Comparison of ENCODE assay signal across 21 cellular contexts in the genomic region with DNA sequence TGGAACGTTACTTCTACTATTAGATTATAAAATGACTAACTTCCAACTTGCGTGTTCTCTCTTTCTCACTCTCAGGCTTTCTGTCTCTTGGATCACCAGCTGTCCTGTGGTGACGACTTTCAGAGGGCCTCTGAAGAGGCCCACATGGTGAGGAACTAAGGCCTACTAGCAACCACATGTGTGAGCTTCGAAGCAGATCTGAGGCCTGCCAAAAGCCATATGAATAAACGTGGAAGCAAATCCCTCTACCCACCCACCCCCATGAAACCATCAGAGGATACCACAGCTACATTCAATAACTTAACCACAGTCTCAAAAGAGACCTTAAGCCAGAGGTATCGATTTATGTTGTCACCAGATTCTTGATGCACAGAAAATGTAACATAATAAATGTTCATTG. TPM values are rescaled to one million over a fixed set of nuclear protein-coding genes. Genes with fewer than 3 reads are reported as not detected.
"Had no signal": no experiment of that assay in that cellular context is flagged by ENCODE, and none has a peak within 500 bp of the region (broad histone marks: within the 10 kb centered on the region; RNA-seq: fewer than 3 reads in every experiment).

No MANE protein-coding gene starts in this region.

- H3K36me3 ChIP-seq: ascending aorta, heart left ventricle, prostate gland, transverse colon, WERI-Rb-1 had no signal

- H3K27ac Mint-ChIP-seq: activated CD4-positive, alpha-beta T cell treated with anti-CD3 and anti-CD28 coated beads for 36 hours; activated CD8-positive, alpha-beta T cell treated with anti-CD3 and anti-CD28 coated beads for 36 hours; activated naive CD8-positive, alpha-beta T cell treated with anti-CD3 and anti-CD28 coated beads, Interleukin-2, amount 50 U/mL, for 24 hours; memory B cell; nephron had no signal

- H3K36me3 Mint-ChIP-seq: memory B cell had no signal

- H3K27ac ChIP-seq: ascending aorta, heart left ventricle, prostate gland, transverse colon, WERI-Rb-1 had no signal

- ATAC-seq: activated CD4-positive, alpha-beta T cell treated with anti-CD3 and anti-CD28 coated beads for 36 hours; activated CD8-positive, alpha-beta T cell treated with anti-CD3 and anti-CD28 coated beads for 36 hours; activated naive CD8-positive, alpha-beta T cell treated with anti-CD3 and anti-CD28 coated beads, Interleukin-2, amount 50 U/mL, for 24 hours; heart left ventricle; left lobe of liver; sciatic nerve had no signal

- H3K4me3 Mint-ChIP-seq: activated CD4-positive, alpha-beta T cell treated with anti-CD3 and anti-CD28 coated beads for 36 hours; activated CD8-positive, alpha-beta T cell treated with anti-CD3 and anti-CD28 coated beads for 36 hours; activated naive CD8-positive, alpha-beta T cell treated with anti-CD3 and anti-CD28 coated beads, Interleukin-2, amount 50 U/mL, for 24 hours; memory B cell; nephron had no signal

- H3K27me3 Mint-ChIP-seq: activated CD4-positive, alpha-beta T cell treated with anti-CD3 and anti-CD28 coated beads for 36 hours; activated CD8-positive, alpha-beta T cell treated with anti-CD3 and anti-CD28 coated beads for 36 hours; activated naive CD8-positive, alpha-beta T cell treated with anti-CD3 and anti-CD28 coated beads, Interleukin-2, amount 50 U/mL, for 24 hours; memory B cell had no signal

- H3K4me3 ChIP-seq: ascending aorta, heart left ventricle, prostate gland, transverse colon had no signal

- H3K27me3 ChIP-seq: ascending aorta, heart left ventricle, transverse colon had no signal

- DNase-seq: activated CD4-positive, alpha-beta T cell treated with anti-CD3 and anti-CD28 coated beads for 36 hours; activated CD8-positive, alpha-beta memory T cell treated with anti-CD3 and anti-CD28 coated beads, Interleukin-2, amount 50 U/mL, for 4 hours; activated CD8-positive, alpha-beta T cell treated with anti-CD3 and anti-CD28 coated beads for 36 hours; activated naive CD4-positive, alpha-beta T cell treated with Interleukin-2 at 50 U/mL for 16 hours; activated naive CD8-positive, alpha-beta T cell treated with anti-CD3 and anti-CD28 coated beads, Interleukin-2, amount 50 U/mL, for 24 hours; effector CD4-positive, alpha-beta T cell; heart left ventricle; occipital lobe; stimulated activated CD4-positive, alpha-beta T cell treated with anti-CD3 and anti-CD28 coated beads, Interleukin-2, amount 100 ng/mL, for 24 hours; stimulated activated naive CD4-positive, alpha-beta T cell; substantia nigra; transverse colon; WERI-Rb-1 had no signal

- H3K4me1 ChIP-seq: ascending aorta, prostate gland, transverse colon had no signal

- H3K4me1 Mint-ChIP-seq: activated CD4-positive, alpha-beta T cell treated with anti-CD3 and anti-CD28 coated beads for 36 hours; activated naive CD8-positive, alpha-beta T cell treated with anti-CD3 and anti-CD28 coated beads, Interleukin-2, amount 50 U/mL, for 24 hours; memory B cell; nephron had no signal

- H3K9me3 ChIP-seq: ascending aorta, prostate gland, transverse colon had no signal

RNA-seq across cellular contexts. Expression of a gene that starts 13.5 kb away (rescaled TPM):
- total RNA-seq: activated CD4-positive, alpha-beta T cell treated with anti-CD3 and anti-CD28 coated beads for 36 hours; activated CD8-positive, alpha-beta T cell treated with anti-CD3 and anti-CD28 coated beads for 36 hours; ascending aorta; endothelial cell of umbilical vein had no signal
- polyA plus RNA-seq: endothelial cell of umbilical vein, fibroblast of lung had no signal
